ENCODE assay signal across 19 cellular contexts in genomic region chr6:21332077-21332476, GRCh38.
"Had no signal": no experiment of that assay in that cellular context is flagged by ENCODE, and none has a peak within 500 bp of the region (broad histone marks: within the 10 kb centered on the region; RNA-seq: fewer than 3 reads in every experiment).

No MANE protein-coding gene starts in this region.

- DNase-seq: activated CD4-positive, alpha-beta T cell treated with anti-CD3 and anti-CD28 coated beads, Interleukin-2, amount 50 U/mL, for 4 hours; activated CD4-positive, CD25-positive, alpha-beta regulatory T cell treated with anti-CD3 and anti-CD28 coated beads, Interleukin-2, amount 50 U/mL, for 72 hours; activated naive CD4-positive, alpha-beta T cell; activated naive CD8-positive, alpha-beta T cell treated with anti-CD3 and anti-CD28 coated beads, Interleukin-2, amount 10 ng/mL, durations not matched to agents 7 days and 5 days; activated T-cell treated with anti-CD3 and anti-CD28 coated beads for 4 hours; aorta; cerebellar nuclear complex; dorsolateral prefrontal cortex; kidney; left lung; mucosa of descending colon; naive thymus-derived CD4-positive, alpha-beta T cell; posterior cingulate gyrus; right cardiac atrium; small intestine; stimulated activated CD4-positive, alpha-beta T cell treated with anti-CD3 and anti-CD28 coated beads, Interleukin-4, amount 100 ng/mL, for 4 hours; stimulated activated CD8-positive, alpha-beta memory T cell treated with anti-CD3 and anti-CD28 coated beads, Interleukin-4, amount 100 ng/mL, for 48 hours; stimulated activated naive CD8-positive, alpha-beta T cell treated with anti-CD3 and anti-CD28 coated beads, Interleukin-15, Interleukin-2, amounts not matched to agents 100 U/mL and 50 U/mL, for 24 hours; trophoblast cell had no signal

- H3K4me1 Mint-ChIP-seq: activated naive CD8-positive, alpha-beta T cell treated with anti-CD3 and anti-CD28 coated beads, Interleukin-2, amount 10 ng/mL, durations not matched to agents 7 days and 5 days; naive thymus-derived CD4-positive, alpha-beta T cell had no signal

- H3K4me1 ChIP-seq: left lung had no signal

- H3K36me3 Mint-ChIP-seq: activated naive CD8-positive, alpha-beta T cell treated with anti-CD3 and anti-CD28 coated beads, Interleukin-2, amount 10 ng/mL, durations not matched to agents 7 days and 5 days; naive thymus-derived CD4-positive, alpha-beta T cell had no signal

- H3K27me3 ChIP-seq: dorsolateral prefrontal cortex, left lung had no signal

- H3K27ac Mint-ChIP-seq: activated naive CD8-positive, alpha-beta T cell treated with anti-CD3 and anti-CD28 coated beads, Interleukin-2, amount 10 ng/mL, durations not matched to agents 7 days and 5 days; naive thymus-derived CD4-positive, alpha-beta T cell had no signal

- H3K9me3 Mint-ChIP-seq: activated naive CD8-positive, alpha-beta T cell treated with anti-CD3 and anti-CD28 coated beads, Interleukin-2, amount 10 ng/mL, durations not matched to agents 7 days and 5 days had no signal

- H3K4me3 ChIP-seq: left lung, mucosa of descending colon had no signal

- H3K27ac ChIP-seq: left lung had no signal

- H3K36me3 ChIP-seq: left lung had no signal

- H3K9me3 ChIP-seq: left lung, mucosa of descending colon had no signal

- ATAC-seq: mucosa of descending colon; naive thymus-derived CD4-positive, alpha-beta T cell; stimulated activated naive CD8-positive, alpha-beta T cell treated with anti-CD3 and anti-CD28 coated beads, Interleukin-15, Interleukin-2, amounts not matched to agents 100 U/mL and 50 U/mL, for 24 hours had no signal

- H3K4me3 Mint-ChIP-seq: activated naive CD8-positive, alpha-beta T cell treated with anti-CD3 and anti-CD28 coated beads, Interleukin-2, amount 10 ng/mL, durations not matched to agents 7 days and 5 days; naive thymus-derived CD4-positive, alpha-beta T cell had no signal
